25 cellular contexts compared by ENCODE assay signal in the genomic region with DNA sequence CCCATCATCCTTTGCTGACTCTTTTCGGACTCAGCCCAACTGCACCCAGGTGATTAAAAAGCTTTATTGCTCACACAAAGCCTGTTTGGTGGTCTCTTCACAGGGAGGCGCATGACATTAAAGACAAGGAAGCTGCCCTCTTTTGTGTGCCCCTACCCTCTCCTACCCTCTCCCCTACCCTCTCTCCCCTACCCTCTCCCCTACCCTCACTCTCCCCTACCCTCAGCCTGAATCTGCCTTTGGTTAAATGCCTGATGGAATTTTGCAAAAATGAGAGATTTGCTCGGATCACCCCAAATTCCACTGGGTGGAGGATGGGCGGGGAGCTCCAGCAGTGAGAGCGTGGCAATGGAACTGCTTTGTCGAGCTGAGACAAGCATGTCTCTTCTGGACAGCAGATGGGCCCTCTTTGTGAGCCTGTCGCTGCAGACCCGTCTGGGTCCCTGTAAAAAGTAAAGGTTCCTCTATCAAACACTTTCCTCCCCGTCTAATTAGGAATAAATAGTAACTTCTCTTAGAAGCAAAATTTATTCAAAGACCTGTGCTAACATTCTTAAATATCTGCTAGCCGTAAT.
A peak's percentile ranks its signal among the peaks of the same experiment; 100 is the strongest.
DNase-seq lines count a peak whose midpoint lies in the region; ATAC-seq and TF ChIP-seq lines count a peak whose summit lies in the region.
"Had no signal": no experiment of that assay in that cellular context is flagged by ENCODE, and none has a peak within 500 bp of the region (broad histone marks: within the 10 kb centered on the region; RNA-seq: fewer than 3 reads in every experiment).

No MANE protein-coding gene starts in this region.

- H3K27ac Mint-ChIP-seq in WTC11 (no peak overlapping the region), immature natural killer cell (no peak overlapping the region)
- H3K27ac Mint-ChIP-seq in stimulated activated effector memory CD8-positive, alpha-beta T cell treated with anti-CD3 and anti-CD28 coated beads, Interleukin-12 subunit alpha, Interleukin-12 subunit beta, amount 100 ng/mL, for 72 hours: peak overlapping the region; percentile 43
- H3K27ac Mint-ChIP-seq: CD8-positive, alpha-beta T cell had no signal

- no peaks in the 10 kb centered on the region; the same call in 1 of the 2 replicates for H3K27me3 Mint-ChIP-seq in WTC11 (ENCODE audit: low read depth)
- peaks cover 4 to 22% (median 16%) of the 10 kb centered on the region in 3 donors for H3K27me3 Mint-ChIP-seq in immature natural killer cell (ENCODE audit: low read depth in 3 of 3)

- no peaks in the 10 kb centered on the region for H3K27me3 ChIP-seq in H7 (ENCODE audit: control insufficient read depth, insufficient read depth, low read length)
- peaks cover 0 to 26% (median 0%) of the 10 kb centered on the region in 4 donors for H3K27me3 ChIP-seq in esophagus muscularis mucosa
- H3K27me3 ChIP-seq: Peyer's patch had no signal

- DNase-seq in H7: peak; percentile 79
- no peak for DNase-seq in WTC11 (ENCODE audit: low spot score)
- DNase-seq in iPS-NIHi11 (ENCODE audit: low spot score): peak; percentile 61
- DNase-seq in stimulated activated effector memory CD8-positive, alpha-beta T cell treated with anti-CD3 and anti-CD28 coated beads, Interleukin-12 subunit alpha, Interleukin-12 subunit beta, amount 100 ng/mL, for 72 hours (ENCODE audit: low spot score in 2 of 2): no peak
- DNase-seq in immature natural killer cell: no peak
- DNase-seq in esophagus muscularis mucosa (ENCODE audit: extremely low spot score): no peak
- DNase-seq: C1 segment of cervical spinal cord; Caco-2; CD8-positive, alpha-beta T cell; DMS79; EL; GDM1; H9; Karpas-422; NCI-H1092 treated with DMSO at 0.1 percent for 48 hours; NCI-H1436; NCI-H1930; NCI-H446 treated with DMSO at 0.1 percent for 48 hours; NCI-H526; OCI-M1; Peyer's patch; SHP77 treated with DMSO at 0.1 percent for 48 hours had no signal

- intact Hi-C loops in esophagus muscularis mucosa (cut with DNase I): no loop called here

- H3K36me3 ChIP-seq in H7 (replicated peaks; ENCODE audit: control insufficient read depth, insufficient read depth, low read length) (no peaks in the 10 kb centered on the region), esophagus muscularis mucosa (no peaks in the 10 kb centered on the region)
- H3K36me3 ChIP-seq: Peyer's patch had no signal

- H3K27ac ChIP-seq in esophagus muscularis mucosa (replicated peaks in 1 of 4): no peak overlapping the region
- H3K27ac ChIP-seq: Peyer's patch had no signal

- no peak for TF ChIP-seq POLR2A in esophagus muscularis mucosa (IDR thresholded peaks at IDR 0.05; ENCODE audit: low read depth)

- TF ChIP-seq CTCF in WTC11 (IDR thresholded peaks at IDR 0.05): no peak
- TF ChIP-seq CTCF in esophagus muscularis mucosa (IDR thresholded peaks at IDR 0.05): no peak

- H3K4me1 Mint-ChIP-seq in WTC11 (peaks cover 22% of the 10 kb centered on the region), immature natural killer cell (no peaks in the 10 kb centered on the region)
- peaks cover 12% of the 10 kb centered on the region for H3K4me1 Mint-ChIP-seq in stimulated activated effector memory CD8-positive, alpha-beta T cell treated with anti-CD3 and anti-CD28 coated beads, Interleukin-12 subunit alpha, Interleukin-12 subunit beta, amount 100 ng/mL, for 72 hours

- peaks cover 5 to 10% (median 8%) of the 10 kb centered on the region in 4 donors for H3K4me1 ChIP-seq in esophagus muscularis mucosa
- H3K4me1 ChIP-seq: Caco-2 had no signal

- H3K9me3 Mint-ChIP-seq in WTC11 (no peaks in the 10 kb centered on the region), immature natural killer cell (no peaks in the 10 kb centered on the region)
- no peaks in the 10 kb centered on the region for H3K9me3 Mint-ChIP-seq in stimulated activated effector memory CD8-positive, alpha-beta T cell treated with anti-CD3 and anti-CD28 coated beads, Interleukin-12 subunit alpha, Interleukin-12 subunit beta, amount 100 ng/mL, for 72 hours
- H3K9me3 Mint-ChIP-seq: CD8-positive, alpha-beta T cell; H9 had no signal

- POLR2A ChIA-PET in WTC11 (lab: Charles Lee): interaction anchor here (0.6 kb wide), 1 partner anchor 22 kb away, joined by 3 read pairs; no protein-coding TSS in a partner anchor

- TF ChIP-seq EP300 in esophagus muscularis mucosa (IDR thresholded peaks at IDR 0.05): no peak

- H3K4me3 Mint-ChIP-seq in WTC11 (no peak overlapping the region), immature natural killer cell (no peak overlapping the region)
- H3K4me3 Mint-ChIP-seq in stimulated activated effector memory CD8-positive, alpha-beta T cell treated with anti-CD3 and anti-CD28 coated beads, Interleukin-12 subunit alpha, Interleukin-12 subunit beta, amount 100 ng/mL, for 72 hours: no peak overlapping the region
- H3K4me3 Mint-ChIP-seq: CD8-positive, alpha-beta T cell had no signal

- WGBS in esophagus muscularis mucosa: 90% methylated on average over 10 of the region's 10 CpGs

- CTCF ChIA-PET in WTC11 (lab: Charles Lee): interaction anchor here (0.8 to 1.5 kb wide), 2 partner anchors 111 to 148 kb away, joined by 3 to 4 read pairs; no protein-coding TSS in a partner anchor

- H3K4me3 ChIP-seq in H7 (ENCODE audit: insufficient read depth, low read depth, low read length): no peak overlapping the region
- H3K4me3 ChIP-seq in esophagus muscularis mucosa: no peak overlapping the region
- H3K4me3 ChIP-seq: GM12878, Peyer's patch had no signal

- peak; percentile 78 for ATAC-seq in WTC11
- no peak for ATAC-seq in stimulated activated effector memory CD8-positive, alpha-beta T cell treated with anti-CD3 and anti-CD28 coated beads, Interleukin-12 subunit alpha, Interleukin-12 subunit beta, amount 100 ng/mL, for 72 hours
- ATAC-seq in HG02884 (IDR thresholded peaks at IDR 0.05; ENCODE audit: unreplicated experiment): no peak
- ATAC-seq: CD8-positive, alpha-beta T cell; GM12878; HepG2 had no signal

- no peaks in the 10 kb centered on the region for H3K9me3 ChIP-seq in esophagus muscularis mucosa
- H3K9me3 ChIP-seq: Caco-2, Peyer's patch had no signal

- H3K36me3 Mint-ChIP-seq in WTC11: no peaks in the 10 kb centered on the region
- H3K36me3 Mint-ChIP-seq in stimulated activated effector memory CD8-positive, alpha-beta T cell treated with anti-CD3 and anti-CD28 coated beads, Interleukin-12 subunit alpha, Interleukin-12 subunit beta, amount 100 ng/mL, for 72 hours: no peaks in the 10 kb centered on the region
- H3K36me3 Mint-ChIP-seq in immature natural killer cell: peaks cover 0 to 4% (median 0%) of the 10 kb centered on the region in 3 donors
- H3K36me3 Mint-ChIP-seq: CD8-positive, alpha-beta T cell had no signal

TF ChIP-seq in WTC11, 78 proteins besides CTCF, POLR2A, EP300 and RAD21 (continues in another document):
- TF ChIP-seq, protein P1, sequence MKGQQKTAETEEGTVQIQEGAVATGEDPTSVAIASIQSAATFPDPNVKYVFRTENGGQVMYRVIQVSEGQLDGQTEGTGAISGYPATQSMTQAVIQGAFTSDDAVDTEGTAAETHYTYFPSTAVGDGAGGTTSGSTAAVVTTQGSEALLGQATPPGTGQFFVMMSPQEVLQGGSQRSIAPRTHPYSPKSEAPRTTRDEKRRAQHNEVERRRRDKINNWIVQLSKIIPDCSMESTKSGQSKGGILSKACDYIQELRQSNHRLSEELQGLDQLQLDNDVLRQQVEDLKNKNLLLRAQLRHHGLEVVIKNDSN (CRISPR knock-in tag; IDR thresholded peaks at IDR 0.05): no peak
- TF ChIP-seq, protein P2, sequence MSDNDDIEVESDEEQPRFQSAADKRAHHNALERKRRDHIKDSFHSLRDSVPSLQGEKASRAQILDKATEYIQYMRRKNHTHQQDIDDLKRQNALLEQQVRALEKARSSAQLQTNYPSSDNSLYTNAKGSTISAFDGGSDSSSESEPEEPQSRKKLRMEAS (CRISPR knock-in tag; IDR thresholded peaks at IDR 0.05): no peak
- TF ChIP-seq, protein P3, sequence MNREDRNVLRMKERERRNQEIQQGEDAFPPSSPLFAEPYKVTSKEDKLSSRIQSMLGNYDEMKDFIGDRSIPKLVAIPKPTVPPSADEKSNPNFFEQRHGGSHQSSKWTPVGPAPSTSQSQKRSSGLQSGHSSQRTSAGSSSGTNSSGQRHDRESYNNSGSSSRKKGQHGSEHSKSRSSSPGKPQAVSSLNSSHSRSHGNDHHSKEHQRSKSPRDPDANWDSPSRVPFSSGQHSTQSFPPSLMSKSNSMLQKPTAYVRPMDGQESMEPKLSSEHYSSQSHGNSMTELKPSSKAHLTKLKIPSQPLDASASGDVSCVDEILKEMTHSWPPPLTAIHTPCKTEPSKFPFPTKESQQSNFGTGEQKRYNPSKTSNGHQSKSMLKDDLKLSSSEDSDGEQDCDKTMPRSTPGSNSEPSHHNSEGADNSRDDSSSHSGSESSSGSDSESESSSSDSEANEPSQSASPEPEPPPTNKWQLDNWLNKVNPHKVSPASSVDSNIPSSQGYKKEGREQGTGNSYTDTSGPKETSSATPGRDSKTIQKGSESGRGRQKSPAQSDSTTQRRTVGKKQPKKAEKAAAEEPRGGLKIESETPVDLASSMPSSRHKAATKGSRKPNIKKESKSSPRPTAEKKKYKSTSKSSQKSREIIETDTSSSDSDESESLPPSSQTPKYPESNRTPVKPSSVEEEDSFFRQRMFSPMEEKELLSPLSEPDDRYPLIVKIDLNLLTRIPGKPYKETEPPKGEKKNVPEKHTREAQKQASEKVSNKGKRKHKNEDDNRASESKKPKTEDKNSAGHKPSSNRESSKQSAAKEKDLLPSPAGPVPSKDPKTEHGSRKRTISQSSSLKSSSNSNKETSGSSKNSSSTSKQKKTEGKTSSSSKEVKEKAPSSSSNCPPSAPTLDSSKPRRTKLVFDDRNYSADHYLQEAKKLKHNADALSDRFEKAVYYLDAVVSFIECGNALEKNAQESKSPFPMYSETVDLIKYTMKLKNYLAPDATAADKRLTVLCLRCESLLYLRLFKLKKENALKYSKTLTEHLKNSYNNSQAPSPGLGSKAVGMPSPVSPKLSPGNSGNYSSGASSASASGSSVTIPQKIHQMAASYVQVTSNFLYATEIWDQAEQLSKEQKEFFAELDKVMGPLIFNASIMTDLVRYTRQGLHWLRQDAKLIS (CRISPR knock-in tag; IDR thresholded peaks at IDR 0.05; ENCODE audit: borderline replicate concordance): no peak
- TF ChIP-seq NFYB (CRISPR knock-in tag; conservative IDR thresholded peaks at IDR 0.05; ENCODE audit: low read depth) (no peak), FOXK1 (CRISPR knock-in tag; IDR thresholded peaks at IDR 0.05) (no peak)
- TF ChIP-seq, protein P4, sequence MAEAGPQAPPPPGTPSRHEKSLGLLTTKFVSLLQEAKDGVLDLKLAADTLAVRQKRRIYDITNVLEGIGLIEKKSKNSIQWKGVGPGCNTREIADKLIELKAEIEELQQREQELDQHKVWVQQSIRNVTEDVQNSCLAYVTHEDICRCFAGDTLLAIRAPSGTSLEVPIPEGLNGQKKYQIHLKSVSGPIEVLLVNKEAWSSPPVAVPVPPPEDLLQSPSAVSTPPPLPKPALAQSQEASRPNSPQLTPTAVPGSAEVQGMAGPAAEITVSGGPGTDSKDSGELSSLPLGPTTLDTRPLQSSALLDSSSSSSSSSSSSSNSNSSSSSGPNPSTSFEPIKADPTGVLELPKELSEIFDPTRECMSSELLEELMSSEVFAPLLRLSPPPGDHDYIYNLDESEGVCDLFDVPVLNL (CRISPR knock-in tag; IDR thresholded peaks at IDR 0.05; ENCODE audit: borderline replicate concordance, low read depth): no peak

Comparison
In these comparisons a context has a peak if more than half of its experiments do, and no peak if none do; other contexts are left out.
1. DNase-seq: peak in H7 (single experiment) and iPS-NIHi11 (single experiment); none in WTC11 (single experiment), stimulated activated effector memory CD8-positive, alpha-beta T cell treated with anti-CD3 and anti-CD28 coated beads, Interleukin-12 subunit alpha, Interleukin-12 subunit beta, amount 100 ng/mL, for 72 hours (0 of 2), immature natural killer cell (0 of 3) and esophagus muscularis mucosa (single experiment).